Comparison of ENCODE assay signal across 9 cellular contexts in genomic region chrX:83535417-83536244, GRCh38. TPM values are rescaled to one million over a fixed set of nuclear protein-coding genes. Genes with fewer than 3 reads are reported as not detected.
DNase-seq lines count a peak whose midpoint lies in the region; ATAC-seq and TF ChIP-seq lines count a peak whose summit lies in the region.
"Had no signal": no experiment of that assay in that cellular context is flagged by ENCODE, and none has a peak within 500 bp of the region (broad histone marks: within the 10 kb centered on the region; RNA-seq: fewer than 3 reads in every experiment).

No MANE protein-coding gene starts in this region.

- H3K79me2 ChIP-seq in OCI-LY7 (ENCODE audit: insufficient read depth, low read depth, low read length): no peaks in the 10 kb centered on the region

- no peaks in the 10 kb centered on the region for H3K4me1 ChIP-seq in OCI-LY7 (ENCODE audit: insufficient read depth, low read length, poor library complexity, severe bottlenecking)
- H3K4me1 ChIP-seq in lower lobe of right lung: no peaks in the 10 kb centered on the region
- no peaks in the 10 kb centered on the region for H3K4me1 ChIP-seq in testis

- no peak overlapping the region for H3K27ac ChIP-seq in OCI-LY7 (ENCODE audit: low read depth, low read length, poor library complexity, severe bottlenecking)
- H3K27ac ChIP-seq in lower lobe of right lung: no peak overlapping the region
- H3K27ac ChIP-seq in testis: no peak overlapping the region

- POLR2A ChIA-PET in OCI-LY7 (lab: Charles Lee): interaction anchor here (0.6 to 1.0 kb wide), 2 partner anchors 12 to 19 kb away, joined by 3 read pairs; no protein-coding TSS in a partner anchor

- WGBS in testis, 2 donors: 50 to 67% methylated on average over 6 to 7 of the region's 7 CpGs

- no peaks in the 10 kb centered on the region for H4K20me1 ChIP-seq in OCI-LY7 (ENCODE audit: insufficient read depth, low read length)

- TF ChIP-seq POLR2A in testis (IDR thresholded peaks at IDR 0.05): no peak

- H3K9me2 ChIP-seq in OCI-LY7 (ENCODE audit: insufficient read depth, low read length): no peaks in the 10 kb centered on the region

- peak overlapping the region; percentile 20; the same call in 1 of the 2 replicates for H3K4me2 ChIP-seq in OCI-LY7 (ENCODE audit: low read length)

- no peaks in the 10 kb centered on the region for H3K9me3 ChIP-seq in OCI-LY7 (ENCODE audit: low read length)
- H3K9me3 ChIP-seq in lower lobe of right lung: no peaks in the 10 kb centered on the region
- H3K9me3 ChIP-seq in testis: no peaks in the 10 kb centered on the region

- BruUV-seq in OCI-LY7 (replicated peaks; lab: Mats Ljungman, UMichigan): no TSS peak

- H3K27me3 ChIP-seq in lower lobe of right lung (ENCODE audit: low read depth): no peaks in the 10 kb centered on the region
- H3K27me3 ChIP-seq in testis: no peaks in the 10 kb centered on the region

- intact Hi-C loops in OCI-LY7 (cut with micrococcal nuclease; ENCODE audit: unreplicated experiment) (no loop called here), lower lobe of right lung (cut with DNase I) (no loop called here), testis (cut with DNase I; ENCODE audit: low total_unique reads) (no loop called here)

- no peak overlapping the region for H3K4me3 ChIP-seq in OCI-LY7 (ENCODE audit: low read depth, low read length, poor library complexity, severe bottlenecking)
- peak overlapping the region; percentile 19 for H3K4me3 ChIP-seq in lower lobe of right lung
- H3K4me3 ChIP-seq in testis: no peak overlapping the region

- CTCF ChIA-PET in OCI-LY7 (lab: Charles Lee; ENCODE audit: unreplicated experiment): no interaction called here

- ATAC-seq in GM18519 (IDR thresholded peaks at IDR 0.05; ENCODE audit: low FRiP score, unreplicated experiment) (peak; percentile 76), GM21825 (IDR thresholded peaks at IDR 0.05; ENCODE audit: unreplicated experiment) (peak; percentile 64), lower lobe of right lung (no peak)

- H2AFZ ChIP-seq in OCI-LY7 (ENCODE audit: low read length): no peak overlapping the region

- H3K36me3 ChIP-seq in OCI-LY7 (ENCODE audit: insufficient read depth, low read length): no peaks in the 10 kb centered on the region
- H3K36me3 ChIP-seq in lower lobe of right lung: no peaks in the 10 kb centered on the region
- no peaks in the 10 kb centered on the region for H3K36me3 ChIP-seq in testis (ENCODE audit: low read depth, missing control alignments)

- no peak for TF ChIP-seq CTCF in OCI-LY7 (conservative IDR thresholded peaks at IDR 0.05; ENCODE audit: low read length)
- no peak for TF ChIP-seq CTCF in lower lobe of right lung (IDR thresholded peaks at IDR 0.05)
- no peak for TF ChIP-seq CTCF in testis (IDR thresholded peaks at IDR 0.05)

- DNase-seq in OCI-LY7 (ENCODE audit: low spot score) (no peak), lower lobe of right lung (no peak), NCI-H2227 (lab: John Stamatoyannopoulos, UW; ENCODE audit: unreplicated experiment) (no peak), HT-29 (ENCODE audit: low spot score) (no peak), SHP77 (lab: John Stamatoyannopoulos, UW) (no peak), testis (no peak)

RNA-seq across cellular contexts. Expression of gene POU3F4, which starts 27.5 kb away (rescaled TPM):
- total RNA-seq in OCI-LY7 (2014; rRNA removed; shearing (Covaris generic)): not detected in 2 replicates
- total RNA-seq in OCI-LY7 (2022) (not detected in 2 replicates), lower lobe of right lung (not detected), testis (not detected)
- total RNA-seq in HT-29 (2014; rRNA removed; shearing (Covaris generic)): not detected in 2 replicates
- polyA plus RNA-seq in testis (ENCODE audit: insufficient read depth, low read depth, low replicate concordance): not detected
- total RNA-seq: mesothelial cell of epicardium had no signal

Comparison
In these comparisons a context has a peak if more than half of its experiments do, and no peak if none do; other contexts are left out.
1. ATAC-seq: peak in GM18519 (single experiment) and GM21825 (single experiment); none in lower lobe of right lung (0 of 2).